17 cellular contexts compared by ENCODE assay signal in genomic region chrX:10172867-10173266, GRCh38. TPM values are rescaled to one million over a fixed set of nuclear protein-coding genes. Genes with fewer than 3 reads are reported as not detected.
A peak's percentile ranks its signal among the peaks of the same experiment; 100 is the strongest.
DNase-seq lines count a peak whose midpoint lies in the region; ATAC-seq and TF ChIP-seq lines count a peak whose summit lies in the region.
"Had no signal": no experiment of that assay in that cellular context is flagged by ENCODE, and none has a peak within 500 bp of the region (broad histone marks: within the 10 kb centered on the region; RNA-seq: fewer than 3 reads in every experiment).

No MANE protein-coding gene starts in this region.

- DNase-seq in breast epithelium (ENCODE audit: low spot score in 2 of 2) (no peak), MCF 10A (ENCODE audit: unreplicated experiment) (no peak), endothelial cell (ENCODE audit: low spot score) (no peak), mesenteric fat pad (ENCODE audit: low spot score) (peak; percentile 30), thyroid gland (peak in 1 of 2 donors; percentile 20), occipital lobe (lab: John Stamatoyannopoulos, UW) (no peak)
- no peak for DNase-seq in activated T-helper 2 cell treated with anti-CD3 and anti-CD28 coated beads, Interferon-gamma antibody, Interleukin-2, Interleukin-4, amounts not matched to agents 10 μg/mL and 5 μg/mL and 100 μg/mL, durations not matched to agents 14 hours and 24 hours and 36 hours (ENCODE audit: low spot score)
- DNase-seq: activated CD4-positive, alpha-beta T cell treated with anti-CD3 and anti-CD28 coated beads for 36 hours; activated naive CD8-positive, alpha-beta T cell treated with anti-CD3 and anti-CD28 coated beads, Interleukin-2, amount 10 ng/mL, durations not matched to agents 7 days and 5 days; cortex of kidney; naive thymus-derived CD4-positive, alpha-beta T cell; Peyer's patch had no signal

- TF ChIP-seq POLR2A in breast epithelium (IDR thresholded peaks at IDR 0.05): no peak
- TF ChIP-seq POLR2A in thyroid gland (IDR thresholded peaks at IDR 0.05): no peak

- H3K4me3 Mint-ChIP-seq in MCF 10A (ENCODE audit: unreplicated experiment): no peak overlapping the region
- no peak overlapping the region for H3K4me3 Mint-ChIP-seq in endothelial cell (ENCODE audit: unreplicated experiment)
- H3K4me3 Mint-ChIP-seq in activated T-helper 2 cell treated with anti-CD3 and anti-CD28 coated beads, Interferon-gamma antibody, Interleukin-2, Interleukin-4, amounts not matched to agents 10 μg/mL and 5 μg/mL and 100 μg/mL, durations not matched to agents 14 hours and 24 hours and 36 hours (ENCODE audit: low read depth): no peak overlapping the region
- H3K4me3 Mint-ChIP-seq: activated CD4-positive, alpha-beta T cell treated with anti-CD3 and anti-CD28 coated beads for 36 hours; activated naive CD8-positive, alpha-beta T cell treated with anti-CD3 and anti-CD28 coated beads, Interleukin-2, amount 10 ng/mL, durations not matched to agents 7 days and 5 days; naive thymus-derived CD4-positive, alpha-beta T cell; T-helper 1 cell treated with Interleukin-12 subunit alpha and Interleukin-12 subunit beta and Interleukin-4 antibody, amounts not matched to agents 30 μg/mL and 1 μg/mL, for 36 hours had no signal

- CTCF ChIA-PET in MCF 10A (lab: Yijun Ruan, JAX): interaction anchor here (9.4 kb wide), 1 partner anchor 17 kb away, joined by 84 read pairs; no protein-coding TSS in a partner anchor

- H3K4me1 Mint-ChIP-seq in MCF 10A (ENCODE audit: insufficient read depth, unreplicated experiment) (peaks cover 32% of the 10 kb centered on the region), endothelial cell (ENCODE audit: unreplicated experiment) (peaks cover 46% of the 10 kb centered on the region)
- H3K4me1 Mint-ChIP-seq in activated T-helper 2 cell treated with anti-CD3 and anti-CD28 coated beads, Interferon-gamma antibody, Interleukin-2, Interleukin-4, amounts not matched to agents 10 μg/mL and 5 μg/mL and 100 μg/mL, durations not matched to agents 14 hours and 24 hours and 36 hours (ENCODE audit: low read depth): peaks cover 9% of the 10 kb centered on the region
- H3K4me1 Mint-ChIP-seq: activated CD4-positive, alpha-beta T cell treated with anti-CD3 and anti-CD28 coated beads for 36 hours had no signal

- H3K27me3 ChIP-seq in breast epithelium (peaks cover 0 to 46% of the 10 kb centered on the region in 2 donors), thyroid gland (no peaks in the 10 kb centered on the region)
- H3K27me3 ChIP-seq: Peyer's patch had no signal

- H3K9me3 ChIP-seq in breast epithelium (no peaks in the 10 kb centered on the region), thyroid gland (no peaks in the 10 kb centered on the region)
- H3K9me3 ChIP-seq: A549, Peyer's patch had no signal

- ATAC-seq in HG02852 (IDR thresholded peaks at IDR 0.05; ENCODE audit: unreplicated experiment): no peak
- ATAC-seq: A549; activated CD4-positive, alpha-beta T cell treated with anti-CD3 and anti-CD28 coated beads for 36 hours; naive thymus-derived CD4-positive, alpha-beta T cell had no signal

- H3K27me3 Mint-ChIP-seq in MCF 10A (ENCODE audit: insufficient read depth, unreplicated experiment) (peaks cover 24% of the 10 kb centered on the region), endothelial cell (ENCODE audit: unreplicated experiment) (peaks cover 5% of the 10 kb centered on the region)
- H3K27me3 Mint-ChIP-seq in activated T-helper 2 cell treated with anti-CD3 and anti-CD28 coated beads, Interferon-gamma antibody, Interleukin-2, Interleukin-4, amounts not matched to agents 10 μg/mL and 5 μg/mL and 100 μg/mL, durations not matched to agents 14 hours and 24 hours and 36 hours (ENCODE audit: low read depth): peaks cover 8% of the 10 kb centered on the region

- TF ChIP-seq CTCF in breast epithelium (IDR thresholded peaks at IDR 0.05): no peak
- no peak for TF ChIP-seq CTCF in MCF 10A (IDR thresholded peaks at IDR 0.05; ENCODE audit: unreplicated experiment)
- TF ChIP-seq CTCF in endothelial cell (IDR thresholded peaks at IDR 0.05; ENCODE audit: unreplicated experiment): no peak
- TF ChIP-seq CTCF in thyroid gland (IDR thresholded peaks at IDR 0.05): no peak

- H3K27ac Mint-ChIP-seq in MCF 10A (ENCODE audit: low read depth, unreplicated experiment) (no peak overlapping the region), endothelial cell (ENCODE audit: unreplicated experiment) (peak overlapping the region; percentile 89)
- H3K27ac Mint-ChIP-seq in activated T-helper 2 cell treated with anti-CD3 and anti-CD28 coated beads, Interferon-gamma antibody, Interleukin-2, Interleukin-4, amounts not matched to agents 10 μg/mL and 5 μg/mL and 100 μg/mL, durations not matched to agents 14 hours and 24 hours and 36 hours: no peak overlapping the region
- H3K27ac Mint-ChIP-seq: activated CD4-positive, alpha-beta T cell treated with anti-CD3 and anti-CD28 coated beads for 36 hours; activated naive CD8-positive, alpha-beta T cell treated with anti-CD3 and anti-CD28 coated beads, Interleukin-2, amount 10 ng/mL, durations not matched to agents 7 days and 5 days; naive thymus-derived CD4-positive, alpha-beta T cell; T-helper 1 cell treated with Interleukin-12 subunit alpha and Interleukin-12 subunit beta and Interleukin-4 antibody, amounts not matched to agents 30 μg/mL and 1 μg/mL, for 36 hours had no signal

- BruUV-seq in MCF 10A (replicated peaks; lab: Mats Ljungman, UMichigan): no TSS peak

- H3K36me3 Mint-ChIP-seq in MCF 10A (ENCODE audit: insufficient read depth, unreplicated experiment) (peaks cover 6% of the 10 kb centered on the region), endothelial cell (ENCODE audit: low read depth, unreplicated experiment) (peaks cover 9% of the 10 kb centered on the region)
- no peaks in the 10 kb centered on the region for H3K36me3 Mint-ChIP-seq in activated T-helper 2 cell treated with anti-CD3 and anti-CD28 coated beads, Interferon-gamma antibody, Interleukin-2, Interleukin-4, amounts not matched to agents 10 μg/mL and 5 μg/mL and 100 μg/mL, durations not matched to agents 14 hours and 24 hours and 36 hours (ENCODE audit: low read depth)
- H3K36me3 Mint-ChIP-seq: activated naive CD8-positive, alpha-beta T cell treated with anti-CD3 and anti-CD28 coated beads, Interleukin-2, amount 10 ng/mL, durations not matched to agents 7 days and 5 days; naive thymus-derived CD4-positive, alpha-beta T cell had no signal

- H3K9me3 Mint-ChIP-seq in MCF 10A (ENCODE audit: unreplicated experiment) (no peaks in the 10 kb centered on the region), endothelial cell (ENCODE audit: unreplicated experiment) (no peaks in the 10 kb centered on the region)
- no peaks in the 10 kb centered on the region for H3K9me3 Mint-ChIP-seq in activated T-helper 2 cell treated with anti-CD3 and anti-CD28 coated beads, Interferon-gamma antibody, Interleukin-2, Interleukin-4, amounts not matched to agents 10 μg/mL and 5 μg/mL and 100 μg/mL, durations not matched to agents 14 hours and 24 hours and 36 hours
- H3K9me3 Mint-ChIP-seq: activated naive CD8-positive, alpha-beta T cell treated with anti-CD3 and anti-CD28 coated beads, Interleukin-2, amount 10 ng/mL, durations not matched to agents 7 days and 5 days; T-helper 1 cell treated with Interleukin-12 subunit alpha and Interleukin-12 subunit beta and Interleukin-4 antibody, amounts not matched to agents 30 μg/mL and 1 μg/mL, for 36 hours had no signal

- POLR2A ChIA-PET in MCF 10A (lab: Yijun Ruan, JAX): interaction anchor here (0.7 to 2.7 kb wide), 3 partner anchors 16 to 90 kb away, joined by 3 to 12 read pairs (median 3); partner anchors contain the start of gene CLCN4

- WGBS in thyroid gland, 2 donors: 41 to 68% methylated on average over 7 to 8 of the region's 11 CpGs

- H3K4me1 ChIP-seq in breast epithelium: peaks cover 0 to 4% of the 10 kb centered on the region in 2 donors
- peaks cover 0 to 5% of the 10 kb centered on the region in 2 donors for H3K4me1 ChIP-seq in thyroid gland

- H3K4me3 ChIP-seq in breast epithelium: no peak overlapping the region
- H3K4me3 ChIP-seq in thyroid gland (replicated peaks in 1 of 3): no peak overlapping the region
- H3K4me3 ChIP-seq: A549, skin epidermis had no signal

- intact Hi-C loops in breast epithelium (cut with DNase I; ENCODE audit: low total_unique reads): no loop called here
- intact Hi-C loops in MCF 10A (cut with micrococcal nuclease): loop anchor here (5.0 kb wide), 1 partner anchor 186 kb away; no protein-coding TSS in a partner anchor
- intact Hi-C loops in thyroid gland (cut with DNase I): no loop called here
- intact Hi-C loops in activated T-helper 2 cell treated with anti-CD3 and anti-CD28 coated beads, Interferon-gamma antibody, Interleukin-2, Interleukin-4, amounts not matched to agents 10 μg/mL and 5 μg/mL and 100 μg/mL, durations not matched to agents 14 hours and 24 hours and 36 hours (cut with micrococcal nuclease): no loop called here

- H3K27ac ChIP-seq in breast epithelium (peak overlapping the region; percentile 40 to 52), thyroid gland (peak overlapping the region in 2 of 3 donors; percentile 24 to 67)
- H3K27ac ChIP-seq: A549, KMS-11, Peyer's patch had no signal

- no peaks in the 10 kb centered on the region for H3K36me3 ChIP-seq in breast epithelium
- H3K36me3 ChIP-seq in thyroid gland: no peaks in the 10 kb centered on the region
- H3K36me3 ChIP-seq: Peyer's patch had no signal

RNA-seq across cellular contexts. Expression of gene CLCN4, which starts 16.1 kb away (rescaled TPM):
- 1 to 10 TPM; 2.9 to 4.7 (median 3.7) TPM for total RNA-seq in breast epithelium
- 7.3 and 9.3 TPM in 2 replicates for total RNA-seq in MCF 10A (2022)
- 23.1 TPM for total RNA-seq in endothelial cell (ENCODE audit: unreplicated experiment)
- 2.6 TPM for total RNA-seq in mesenteric fat pad
- total RNA-seq in thyroid gland: 10 to 100 TPM in 3 of 4 donors, 1 to 10 TPM in 1; 7.1 to 19.1 (median 15.9) TPM
- 68.6 TPM for total RNA-seq in occipital lobe
- 0.14 and 0.16 TPM in 2 replicates for total RNA-seq in activated T-helper 2 cell treated with anti-CD3 and anti-CD28 coated beads, Interferon-gamma antibody, Interleukin-2, Interleukin-4, amounts not matched to agents 10 μg/mL and 5 μg/mL and 100 μg/mL, durations not matched to agents 14 hours and 24 hours and 36 hours
- total RNA-seq: activated CD4-positive, alpha-beta T cell treated with anti-CD3 and anti-CD28 coated beads for 36 hours had no signal
